27 cellular contexts compared by ENCODE assay signal in genomic region chr4:180823116-180823515, GRCh38.
"Had no signal": no experiment of that assay in that cellular context is flagged by ENCODE, and none has a peak within 500 bp of the region (broad histone marks: within the 10 kb centered on the region; RNA-seq: fewer than 3 reads in every experiment).

No MANE protein-coding gene starts in this region.

- H3K27me3 ChIP-seq: body of pancreas had no signal

- H3K4me3 ChIP-seq: body of pancreas, mucosa of descending colon, skin epidermis, thoracic aorta had no signal

- ATAC-seq: body of pancreas; effector memory CD8-positive, alpha-beta T cell; esophagus mucosa; left ventricle myocardium superior; mucosa of descending colon; natural killer cell treated with Interleukin-12 subunit alpha and Interleukin-12 subunit beta and Interleukin-15 and Interleukin-18, amount 100 ng/mL, for 72 hours; sciatic nerve; stimulated activated naive CD8-positive, alpha-beta T cell treated with anti-CD3 and anti-CD28 coated beads, Interleukin-15, Interleukin-2, amounts not matched to agents 100 U/mL and 50 U/mL, for 24 hours; T-helper 17 cell had no signal

- H3K36me3 ChIP-seq: thoracic aorta had no signal

- H3K27ac ChIP-seq: body of pancreas, skin epidermis, thoracic aorta had no signal

- H3K9me3 ChIP-seq: body of pancreas, mucosa of descending colon, thoracic aorta had no signal

- DNase-seq: activated CD4-positive, alpha-beta memory T cell treated with anti-CD3 and anti-CD28 coated beads, Interleukin-2, amount 10 ng/mL, durations not matched to agents 7 days and 5 days; activated CD4-positive, alpha-beta T cell treated with anti-CD3 and anti-CD28 coated beads, Interleukin-2, amount 10 ng/mL, durations not matched to agents 24 days and 14 days; activated CD4-positive, CD25-positive, alpha-beta regulatory T cell treated with anti-CD3 and anti-CD28 coated beads, Interleukin-2, amount 50 U/mL, for 72 hours; activated CD8-positive, alpha-beta memory T cell treated with anti-CD3 and anti-CD28 coated beads, Interleukin-2, amount 50 U/mL, for 48 hours; activated gamma-delta T cell; activated naive CD4-positive, alpha-beta T cell treated with anti-CD3 and anti-CD28 coated beads, Interleukin-2, amount 10 ng/mL, durations not matched to agents 7 days and 5 days; activated naive CD8-positive, alpha-beta T cell treated with anti-CD3 and anti-CD28 coated beads, Interleukin-2, amount 10 ng/mL, durations not matched to agents 7 days and 5 days; activated T-cell treated with anti-CD3 and anti-CD28 coated beads, Interleukin-2, amount 50 U/mL, for 24 hours; amniotic stem cell; body of pancreas; cortex of kidney; effector memory CD8-positive, alpha-beta T cell; foreskin melanocyte; islet precursor cell; left ventricle myocardium superior; mucosa of descending colon; stimulated activated CD4-positive, alpha-beta T cell treated with anti-CD3 and anti-CD28 coated beads, Interleukin-12 subunit alpha, Interleukin-12 subunit beta, amount 100 ng/mL, for 4 hours; stimulated activated CD4-positive, alpha-beta T cell treated with anti-CD3 and anti-CD28 coated beads, Interleukin-4, amount 100 ng/mL, for 1 hour; stimulated activated naive CD8-positive, alpha-beta T cell treated with anti-CD3 and anti-CD28 coated beads, Interleukin-15, Interleukin-2, amounts not matched to agents 100 U/mL and 50 U/mL, for 24 hours; T-helper 17 cell; T1000; trophoblast cell had no signal

- H3K4me1 ChIP-seq: body of pancreas had no signal
